Comparison of ENCODE assay signal across 18 cellular contexts in the genomic region with DNA sequence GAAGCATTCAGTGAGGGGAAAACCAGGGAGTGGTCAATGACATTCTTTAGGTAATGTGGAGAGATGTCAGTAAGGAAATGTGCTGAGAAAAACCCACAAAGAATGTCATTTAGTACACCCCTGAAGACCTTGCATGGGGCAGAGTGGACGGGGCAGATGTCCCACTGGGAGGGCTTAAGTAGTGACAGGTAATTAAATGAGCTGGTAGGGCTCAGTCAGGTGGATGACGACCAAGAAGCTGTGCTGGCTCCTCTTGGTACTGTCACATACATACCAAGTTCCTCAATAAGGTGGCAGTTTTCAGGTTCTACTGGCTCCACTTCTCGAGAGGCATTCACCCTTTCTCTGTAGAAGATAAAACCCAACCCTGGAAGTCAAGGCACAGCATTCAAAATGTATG. TPM values are rescaled to one million over a fixed set of nuclear protein-coding genes. Genes with fewer than 3 reads are reported as not detected.
DNase-seq lines count a peak whose midpoint lies in the region; ATAC-seq and TF ChIP-seq lines count a peak whose summit lies in the region.
"Had no signal": no experiment of that assay in that cellular context is flagged by ENCODE, and none has a peak within 500 bp of the region (broad histone marks: within the 10 kb centered on the region; RNA-seq: fewer than 3 reads in every experiment).

No MANE protein-coding gene starts in this region.

- no peaks in the 10 kb centered on the region for H3K36me3 Mint-ChIP-seq in endodermal cell (ENCODE audit: low read depth)
- peaks cover 0 to 2% of the 10 kb centered on the region in 2 donors for H3K36me3 Mint-ChIP-seq in stimulated activated naive B cell treated with anti-CD40 and anti-IgM and Interleukin-4, amounts not matched to agents 10 μg/mL and 1 μg/mL and 100 μg/mL, for 72 hours
- H3K36me3 Mint-ChIP-seq in activated CD4-positive, alpha-beta T cell treated with anti-CD3 and anti-CD28 coated beads, Interleukin-2, amount 10 ng/mL, durations not matched to agents 7 days and 5 days (ENCODE audit: low read depth): no peaks in the 10 kb centered on the region
- H3K36me3 Mint-ChIP-seq in osteocyte (ENCODE audit: unreplicated experiment): no peaks in the 10 kb centered on the region
- H3K36me3 Mint-ChIP-seq: CD4-positive, CD25-positive, alpha-beta regulatory T cell had no signal

- H3K27ac ChIP-seq in endodermal cell (ENCODE audit: low read depth, low read length): no peak overlapping the region
- H3K27ac ChIP-seq: 22Rv1; BLaER1 treated with 17β-estradiol and CSF1 and Interleukin-3, amounts not matched to agents 10 nM and 100 nM had no signal

- in situ Hi-C loops in GM13977 (cut with MboI; ENCODE audit: low pct_unique_long_range_greater_than_20kb, low sequenced_read_pairs, unreplicated experiment): no loop called here

- H3K9ac ChIP-seq in endodermal cell (ENCODE audit: extremely low read depth, low read length, poor library complexity, severe bottlenecking): no peak overlapping the region
- H3K9ac ChIP-seq: BLaER1 treated with 17β-estradiol and CSF1 and Interleukin-3, amounts not matched to agents 10 nM and 100 nM had no signal

- TF ChIP-seq CTCF in GM13977 (IDR thresholded peaks at IDR 0.05; ENCODE audit: extremely low read depth, insufficient read depth, missing control alignments) (no peak), endodermal cell (conservative IDR thresholded peaks at IDR 0.05) (no peak), osteocyte (IDR thresholded peaks at IDR 0.05) (no peak)

- DNase-seq in DMS53 (lab: John Stamatoyannopoulos, UW): peak; percentile 9
- no peak for DNase-seq in DMS53 treated with DMSO at 0.1 percent for 48 hours (lab: John Stamatoyannopoulos, UW; ENCODE audit: unreplicated experiment)
- peak; percentile 23 for DNase-seq in GM13977 (ENCODE audit: low spot score)
- DNase-seq in endodermal cell: peak; percentile 54
- DNase-seq in stimulated activated naive B cell treated with anti-CD40 and anti-IgM and Interleukin-4, amounts not matched to agents 10 μg/mL and 1 μg/mL and 100 μg/mL, for 72 hours: no peak
- no peak for DNase-seq in activated CD4-positive, alpha-beta T cell treated with anti-CD3 and anti-CD28 coated beads, Interleukin-2, amount 10 ng/mL, durations not matched to agents 7 days and 5 days
- DNase-seq in osteocyte (ENCODE audit: extremely low spot score, unreplicated experiment): no peak
- DNase-seq: ACHN; CD4-positive, CD25-positive, alpha-beta regulatory T cell; DMS79; HCEC 1CT; HFFc6 had no signal

- no peaks in the 10 kb centered on the region for H3K36me3 ChIP-seq in endodermal cell (ENCODE audit: control insufficient read depth, insufficient read depth, low read length)
- H3K36me3 ChIP-seq: BLaER1 treated with 17β-estradiol and CSF1 and Interleukin-3, amounts not matched to agents 10 nM and 100 nM had no signal

- no peak overlapping the region for H3K4me3 ChIP-seq in endodermal cell (ENCODE audit: low read length)
- H3K4me3 ChIP-seq: BLaER1 treated with 17β-estradiol and CSF1 and Interleukin-3, amounts not matched to agents 10 nM and 100 nM had no signal

- no peaks in the 10 kb centered on the region for H3K27me3 ChIP-seq in endodermal cell (ENCODE audit: control insufficient read depth, insufficient read depth, low read length, poor library complexity, severe bottlenecking)
- H3K27me3 ChIP-seq: BLaER1 treated with 17β-estradiol and CSF1 and Interleukin-3, amounts not matched to agents 10 nM and 100 nM had no signal

- no peak overlapping the region for H3K4me3 Mint-ChIP-seq in endodermal cell
- H3K4me3 Mint-ChIP-seq in stimulated activated naive B cell treated with anti-CD40 and anti-IgM and Interleukin-4, amounts not matched to agents 10 μg/mL and 1 μg/mL and 100 μg/mL, for 72 hours: no peak overlapping the region
- H3K4me3 Mint-ChIP-seq in activated CD4-positive, alpha-beta T cell treated with anti-CD3 and anti-CD28 coated beads, Interleukin-2, amount 10 ng/mL, durations not matched to agents 7 days and 5 days: no peak overlapping the region
- H3K4me3 Mint-ChIP-seq in osteocyte (ENCODE audit: unreplicated experiment): no peak overlapping the region
- H3K4me3 Mint-ChIP-seq: CD4-positive, CD25-positive, alpha-beta regulatory T cell; HFFc6 had no signal

- no peaks in the 10 kb centered on the region for H3K9me3 ChIP-seq in endodermal cell (ENCODE audit: control insufficient read depth, low read length)

- 82 to 86% methylated on average over 1 to 3 of the region's 3 CpGs for whole genome bisulfite sequencing in endodermal cell (ENCODE audit: insufficient coverage in 1 of 2, insufficient read length in 1 of 2), 2 experiments

- H3K4me1 Mint-ChIP-seq in endodermal cell: no peaks in the 10 kb centered on the region
- peaks cover 7 to 13% of the 10 kb centered on the region in 2 donors for H3K4me1 Mint-ChIP-seq in stimulated activated naive B cell treated with anti-CD40 and anti-IgM and Interleukin-4, amounts not matched to agents 10 μg/mL and 1 μg/mL and 100 μg/mL, for 72 hours
- peaks cover 5% of the 10 kb centered on the region for H3K4me1 Mint-ChIP-seq in activated CD4-positive, alpha-beta T cell treated with anti-CD3 and anti-CD28 coated beads, Interleukin-2, amount 10 ng/mL, durations not matched to agents 7 days and 5 days
- H3K4me1 Mint-ChIP-seq in osteocyte (ENCODE audit: unreplicated experiment): no peaks in the 10 kb centered on the region

- H3K27me3 Mint-ChIP-seq in endodermal cell (ENCODE audit: insufficient read depth) (peaks cover 3% of the 10 kb centered on the region), osteocyte (ENCODE audit: unreplicated experiment) (peaks cover 10% of the 10 kb centered on the region)
- peaks cover 36 to 40% of the 10 kb centered on the region in 2 donors for H3K27me3 Mint-ChIP-seq in stimulated activated naive B cell treated with anti-CD40 and anti-IgM and Interleukin-4, amounts not matched to agents 10 μg/mL and 1 μg/mL and 100 μg/mL, for 72 hours
- peaks cover 33% of the 10 kb centered on the region for H3K27me3 Mint-ChIP-seq in activated CD4-positive, alpha-beta T cell treated with anti-CD3 and anti-CD28 coated beads, Interleukin-2, amount 10 ng/mL, durations not matched to agents 7 days and 5 days

- no peaks in the 10 kb centered on the region for H3K9me3 Mint-ChIP-seq in endodermal cell
- no peaks in the 10 kb centered on the region for H3K9me3 Mint-ChIP-seq in stimulated activated naive B cell treated with anti-CD40 and anti-IgM and Interleukin-4, amounts not matched to agents 10 μg/mL and 1 μg/mL and 100 μg/mL, for 72 hours
- H3K9me3 Mint-ChIP-seq in activated CD4-positive, alpha-beta T cell treated with anti-CD3 and anti-CD28 coated beads, Interleukin-2, amount 10 ng/mL, durations not matched to agents 7 days and 5 days: no peaks in the 10 kb centered on the region
- H3K9me3 Mint-ChIP-seq in osteocyte (ENCODE audit: unreplicated experiment): no peaks in the 10 kb centered on the region
- H3K9me3 Mint-ChIP-seq: HFFc6 had no signal

- no peaks in the 10 kb centered on the region for H3K4me1 ChIP-seq in endodermal cell (ENCODE audit: control insufficient read depth, insufficient read depth, low read length)
- H3K4me1 ChIP-seq: BLaER1 treated with 17β-estradiol and CSF1 and Interleukin-3, amounts not matched to agents 10 nM and 100 nM had no signal

- ATAC-seq in stimulated activated naive B cell treated with anti-CD40 and anti-IgM and Interleukin-4, amounts not matched to agents 10 μg/mL and 1 μg/mL and 100 μg/mL, for 72 hours (replicated peaks): peak; percentile 35 to 50
- no peak for ATAC-seq in GM18907 (IDR thresholded peaks at IDR 0.05; ENCODE audit: unreplicated experiment)

- POLR2A ChIA-PET in activated CD4-positive, alpha-beta T cell treated with anti-CD3 and anti-CD28 coated beads, Interleukin-2, amount 10 ng/mL, durations not matched to agents 7 days and 5 days (lab: Charles Lee): no interaction called here

- H3K27ac Mint-ChIP-seq in endodermal cell (no peak overlapping the region), osteocyte (ENCODE audit: unreplicated experiment) (no peak overlapping the region)
- H3K27ac Mint-ChIP-seq in stimulated activated naive B cell treated with anti-CD40 and anti-IgM and Interleukin-4, amounts not matched to agents 10 μg/mL and 1 μg/mL and 100 μg/mL, for 72 hours: no peak overlapping the region
- H3K27ac Mint-ChIP-seq in activated CD4-positive, alpha-beta T cell treated with anti-CD3 and anti-CD28 coated beads, Interleukin-2, amount 10 ng/mL, durations not matched to agents 7 days and 5 days: no peak overlapping the region
- H3K27ac Mint-ChIP-seq: CD4-positive, CD25-positive, alpha-beta regulatory T cell; HFFc6 had no signal

- CTCF ChIA-PET in activated CD4-positive, alpha-beta T cell treated with anti-CD3 and anti-CD28 coated beads, Interleukin-2, amount 10 ng/mL, durations not matched to agents 7 days and 5 days (lab: Charles Lee): interaction anchor here (1.2 kb wide), 1 partner anchor 19 kb away, joined by 4 read pairs; no protein-coding TSS in a partner anchor

RNA-seq across cellular contexts. Expression of gene PON3, which starts 1.8 kb away (rescaled TPM):
- total RNA-seq in endodermal cell (under 1 TPM in 1 of 2 donors, not detected in 1; 0.55 TPM), osteocyte (not detected in 2 replicates)
- polyA plus RNA-seq in endodermal cell (2013, experiment 1 of 2): not detected
- polyA plus RNA-seq in endodermal cell (2013, experiment 2 of 2): 0.50 TPM
- not detected for total RNA-seq in activated CD4-positive, alpha-beta T cell treated with anti-CD3 and anti-CD28 coated beads, Interleukin-2, amount 10 ng/mL, durations not matched to agents 7 days and 5 days
- total RNA-seq: CD4-positive, CD25-positive, alpha-beta regulatory T cell; G401; H1; HFFc6; HT1080 had no signal
- polyA plus RNA-seq: CD4-positive, CD25-positive, alpha-beta regulatory T cell; H1 had no signal

RNA-seq across cellular contexts. Expression of gene PON2, which starts 40.5 kb away (rescaled TPM):
- total RNA-seq in endodermal cell (10 to 100 TPM; 66.3 to 66.8 TPM), osteocyte (77.1 and 78.1 TPM in 2 replicates)
- 297 TPM for polyA plus RNA-seq in endodermal cell (2013, experiment 1 of 2)
- 287 TPM for polyA plus RNA-seq in endodermal cell (2013, experiment 2 of 2)
- total RNA-seq in activated CD4-positive, alpha-beta T cell treated with anti-CD3 and anti-CD28 coated beads, Interleukin-2, amount 10 ng/mL, durations not matched to agents 7 days and 5 days: 1 to 10 TPM; 3.3 to 4.2 TPM

Comparison
In these comparisons a context has a peak if more than half of its experiments do, and no peak if none do; other contexts are left out.
1. DNase-seq: peak in DMS53 (single experiment), GM13977 (single experiment) and endodermal cell (single experiment); none in DMS53 treated with DMSO at 0.1 percent for 48 hours (single experiment), stimulated activated naive B cell treated with anti-CD40 and anti-IgM and Interleukin-4, amounts not matched to agents 10 μg/mL and 1 μg/mL and 100 μg/mL, for 72 hours (single experiment), activated CD4-positive, alpha-beta T cell treated with anti-CD3 and anti-CD28 coated beads, Interleukin-2, amount 10 ng/mL, durations not matched to agents 7 days and 5 days (single experiment) and osteocyte (single experiment).
2. RNA of gene PON2, which starts 40.5 kb away (total RNA-seq): 77.1 to 78.1 TPM in osteocyte and 66.3 to 66.8 TPM in endodermal cell; 3.3 to 4.2 TPM in activated CD4-positive, alpha-beta T cell treated with anti-CD3 and anti-CD28 coated beads, Interleukin-2, amount 10 ng/mL, durations not matched to agents 7 days and 5 days; every median in the first group is over 10 times any median in the second.